In genomic region chr2:160666019-160666676, GRCh38 we compare ENCODE assay signal across 8 cellular contexts.
A peak's percentile ranks its signal among the peaks of the same experiment; 100 is the strongest.
DNase-seq lines count a peak whose midpoint lies in the region; ATAC-seq and TF ChIP-seq lines count a peak whose summit lies in the region.

No MANE protein-coding gene starts in this region.

- peak overlapping the region; percentile 80 for H3K27ac ChIP-seq in hepatocyte
- H3K27ac ChIP-seq in thyroid gland, result peak overlapping the region in 1 of 3 donors; percentile 56

- no peak for TF ChIP-seq POLR2A in thyroid gland (IDR thresholded peaks at IDR 0.05)

- WGBS in hepatocyte (ENCODE audit: low lambda C conversion rate, missing lambda C conversion rate), result 34% methylated on average over 4 of the region's 4 CpGs
- 26 to 30% methylated on average over 4 of the region's 4 CpGs for WGBS in thyroid gland, 2 donors

- no peaks in the 10 kb centered on the region for H3K9me3 ChIP-seq in hepatocyte (ENCODE audit: low read depth)
- no peaks in the 10 kb centered on the region for H3K9me3 ChIP-seq in thyroid gland

- H2AFZ ChIP-seq in hepatocyte, result no peak overlapping the region

- no peaks in the 10 kb centered on the region for H3K27me3 Mint-ChIP-seq in activated naive CD8-positive, alpha-beta T cell treated with anti-CD3 and anti-CD28 coated beads for 36 hours
- no peaks in the 10 kb centered on the region for H3K27me3 Mint-ChIP-seq in stimulated activated naive B cell treated with anti-CD40 and anti-IgM and Interleukin-4, amounts not matched to agents 10 μg/mL and 1 μg/mL and 100 μg/mL, for 72 hours

- H3K9me3 Mint-ChIP-seq in activated naive CD8-positive, alpha-beta T cell treated with anti-CD3 and anti-CD28 coated beads for 36 hours, result no peaks in the 10 kb centered on the region
- H3K9me3 Mint-ChIP-seq in stimulated activated naive B cell treated with anti-CD40 and anti-IgM and Interleukin-4, amounts not matched to agents 10 μg/mL and 1 μg/mL and 100 μg/mL, for 72 hours, result no peaks in the 10 kb centered on the region

- no peaks in the 10 kb centered on the region for H3K79me2 ChIP-seq in hepatocyte

- H3K36me3 ChIP-seq in hepatocyte (replicated peaks; ENCODE audit: insufficient read depth, low read depth) (no peaks in the 10 kb centered on the region), thyroid gland (no peaks in the 10 kb centered on the region)

- no peak for TF ChIP-seq CTCF in hepatocyte (IDR thresholded peaks at IDR 0.05; ENCODE audit: poor library complexity)
- TF ChIP-seq CTCF in thyroid gland (IDR thresholded peaks at IDR 0.05), result no peak

- no peaks in the 10 kb centered on the region for H3K36me3 Mint-ChIP-seq in activated naive CD8-positive, alpha-beta T cell treated with anti-CD3 and anti-CD28 coated beads for 36 hours
- H3K36me3 Mint-ChIP-seq in stimulated activated naive B cell treated with anti-CD40 and anti-IgM and Interleukin-4, amounts not matched to agents 10 μg/mL and 1 μg/mL and 100 μg/mL, for 72 hours, result no peaks in the 10 kb centered on the region

- peaks cover 19% of the 10 kb centered on the region for H3K4me1 Mint-ChIP-seq in activated naive CD8-positive, alpha-beta T cell treated with anti-CD3 and anti-CD28 coated beads for 36 hours
- peaks cover 0 to 9% of the 10 kb centered on the region in 2 donors for H3K4me1 Mint-ChIP-seq in stimulated activated naive B cell treated with anti-CD40 and anti-IgM and Interleukin-4, amounts not matched to agents 10 μg/mL and 1 μg/mL and 100 μg/mL, for 72 hours

- peak; percentile 94 for ATAC-seq in GM21786 (IDR thresholded peaks at IDR 0.05; ENCODE audit: unreplicated experiment)
- ATAC-seq in stimulated activated naive B cell treated with anti-CD40 and anti-IgM and Interleukin-4, amounts not matched to agents 10 μg/mL and 1 μg/mL and 100 μg/mL, for 72 hours (replicated peaks), result peak; percentile 49 to 72

- DNase-seq in Daoy (ENCODE audit: low read depth) (peak; percentile 91), NAMALWA (ENCODE audit: low spot score) (peak; percentile 11), hepatocyte (ENCODE audit: low spot score) (peak; percentile 80), thyroid gland (no peak), OCI-M2 (lab: John Stamatoyannopoulos, UW; ENCODE audit: unreplicated experiment) (no peak)
- DNase-seq in activated naive CD8-positive, alpha-beta T cell treated with anti-CD3 and anti-CD28 coated beads for 36 hours, result no peak
- no peak for DNase-seq in stimulated activated naive B cell treated with anti-CD40 and anti-IgM and Interleukin-4, amounts not matched to agents 10 μg/mL and 1 μg/mL and 100 μg/mL, for 72 hours

- H3K4me1 ChIP-seq in hepatocyte (ENCODE audit: insufficient read depth), result no peaks in the 10 kb centered on the region
- peaks cover 8 to 12% of the 10 kb centered on the region in 2 donors for H3K4me1 ChIP-seq in thyroid gland

- H3K9me2 ChIP-seq in hepatocyte (replicated peaks; ENCODE audit: insufficient read depth), result no peaks in the 10 kb centered on the region

- H3K4me2 ChIP-seq in hepatocyte, result peak overlapping the region; percentile 43

- intact Hi-C loops in thyroid gland (cut with DNase I), result no loop called here

- H4K20me1 ChIP-seq in hepatocyte (ENCODE audit: insufficient read depth, poor library complexity, severe bottlenecking), result no peaks in the 10 kb centered on the region

- peak overlapping the region; percentile 50 for H3K27ac Mint-ChIP-seq in activated naive CD8-positive, alpha-beta T cell treated with anti-CD3 and anti-CD28 coated beads for 36 hours
- no peak overlapping the region for H3K27ac Mint-ChIP-seq in stimulated activated naive B cell treated with anti-CD40 and anti-IgM and Interleukin-4, amounts not matched to agents 10 μg/mL and 1 μg/mL and 100 μg/mL, for 72 hours

- H3K4me3 ChIP-seq in hepatocyte (no peak overlapping the region), thyroid gland (replicated peaks in 1 of 3) (no peak overlapping the region)

- H3K27me3 ChIP-seq in hepatocyte (no peaks in the 10 kb centered on the region), thyroid gland (no peaks in the 10 kb centered on the region)

- H3K4me3 Mint-ChIP-seq in activated naive CD8-positive, alpha-beta T cell treated with anti-CD3 and anti-CD28 coated beads for 36 hours, result peak overlapping the region; percentile 58
- no peak overlapping the region for H3K4me3 Mint-ChIP-seq in stimulated activated naive B cell treated with anti-CD40 and anti-IgM and Interleukin-4, amounts not matched to agents 10 μg/mL and 1 μg/mL and 100 μg/mL, for 72 hours

Comparison
In these comparisons a context has a peak if more than half of its experiments do, and no peak if none do; other contexts are left out.
1. DNase-seq: peak in Daoy (single experiment), NAMALWA (single experiment) and hepatocyte (single experiment); none in activated naive CD8-positive, alpha-beta T cell treated with anti-CD3 and anti-CD28 coated beads for 36 hours (single experiment), stimulated activated naive B cell treated with anti-CD40 and anti-IgM and Interleukin-4, amounts not matched to agents 10 μg/mL and 1 μg/mL and 100 μg/mL, for 72 hours (single experiment), thyroid gland (0 of 2) and OCI-M2 (single experiment).